In genomic region chr3:122382888-122383666, GRCh38 we compare ENCODE assay signal across 8 cellular contexts.
A peak's percentile ranks its signal among the peaks of the same experiment; 100 is the strongest.
DNase-seq lines count a peak whose midpoint lies in the region; ATAC-seq lines count a peak whose summit lies in the region.

MIX23 (minus strand) TSS chr3:122383231; CDS start chr3:122383224, 7 bp downstream.

- peak within 1 kb of the TSS; percentile 79 for H3K9ac ChIP-seq in BLaER1

- peak within 1 kb of the TSS; percentile 85 to 92 for H3K27ac Mint-ChIP-seq in effector memory CD8-positive, alpha-beta T cell

- H3K4me2 ChIP-seq in BLaER1: peak within 1 kb of the TSS; percentile 93

- H3K27ac ChIP-seq in BLaER1: peak within 1 kb of the TSS; percentile 81

- H3K9me3 ChIP-seq in BLaER1: no peaks in the 10 kb centered on the region

- H3K4me1 ChIP-seq in BLaER1: peaks cover 77% of the 10 kb centered on the region

- H3K36me3 ChIP-seq in BLaER1: peaks cover 21% of the 10 kb centered on the region

- no peaks in the 10 kb centered on the region for H3K9me3 Mint-ChIP-seq in effector memory CD8-positive, alpha-beta T cell

- peaks cover 12% of the 10 kb centered on the region for H3K36me3 Mint-ChIP-seq in effector memory CD8-positive, alpha-beta T cell (ENCODE audit: insufficient read depth)

- ATAC-seq in GM19438 (IDR thresholded peaks at IDR 0.05; ENCODE audit: low read depth, unreplicated experiment): peak; percentile 45
- peak; percentile 57 for ATAC-seq in effector memory CD8-positive, alpha-beta T cell (replicated peaks)

- H4K20me1 ChIP-seq in BLaER1: peaks cover 15% of the 10 kb centered on the region; the same call in 1 of the 2 replicates

- no peaks in the 10 kb centered on the region for H3K27me3 ChIP-seq in BLaER1

- peak within 1 kb of the TSS; percentile 91 to 92 for H3K4me3 Mint-ChIP-seq in effector memory CD8-positive, alpha-beta T cell

- H3K4me3 ChIP-seq in BLaER1: peak within 1 kb of the TSS; percentile 84

- DNase-seq in HUDEP-2 (lab: John Stamatoyannopoulos, UW; ENCODE audit: unreplicated experiment in 76 of 76): peak in 74 of 76 experiments; percentile 34 to 90 (median 77)
- DNase-seq in NOMO-1 treated with dmso at 0.1 percent for 144 hours (lab: John Stamatoyannopoulos, UW; ENCODE audit: unreplicated experiment): peak; percentile 77
- peak; percentile 64 to 72 for DNase-seq in activated CD8-positive, alpha-beta memory T cell treated with anti-CD3 and anti-CD28 coated beads for 4 hours (ENCODE audit: low read depth in 2 of 2)
- DNase-seq in effector memory CD8-positive, alpha-beta T cell: peak; percentile 77 to 84 (median 77)
- DNase-seq in medulla oblongata (ENCODE audit: extremely low spot score): peak; percentile 87
- peak; percentile 71 for DNase-seq in stimulated activated CD8-positive, alpha-beta memory T cell treated with anti-CD3 and anti-CD28 coated beads, Interleukin-12 subunit alpha, Interleukin-12 subunit beta, amount 100 ng/mL, for 1 hour (ENCODE audit: low read depth)

- peaks cover 15 to 18% of the 10 kb centered on the region in 2 donors for H3K4me1 Mint-ChIP-seq in effector memory CD8-positive, alpha-beta T cell (ENCODE audit: low read depth in 2 of 2)

- no peaks in the 10 kb centered on the region for H3K27me3 Mint-ChIP-seq in effector memory CD8-positive, alpha-beta T cell

Comparison
In these comparisons a context has a peak if more than half of its experiments do, and no peak if none do; other contexts are left out.
1. Peak in every context shown above with its lines: DNase-seq, ATAC-seq, H3K4me3 ChIP-seq and H3K27ac ChIP-seq.